In genomic region chr17:31595076-31595475, GRCh38 we compare ENCODE assay signal across 12 cellular contexts.
DNase-seq lines count a peak whose midpoint lies in the region; ATAC-seq and TF ChIP-seq lines count a peak whose summit lies in the region.
"Had no signal": no experiment of that assay in that cellular context is flagged by ENCODE, and none has a peak within 500 bp of the region (broad histone marks: within the 10 kb centered on the region; RNA-seq: fewer than 3 reads in every experiment).

No MANE protein-coding gene starts in this region.

- H3K4me3 ChIP-seq in AG10803 (ENCODE audit: low read length) (no peak overlapping the region), endodermal cell (ENCODE audit: low read length) (no peak overlapping the region)
- H3K4me3 ChIP-seq: sigmoid colon had no signal

- H3K27me3 ChIP-seq in endodermal cell (ENCODE audit: control insufficient read depth, insufficient read depth, low read length, poor library complexity, severe bottlenecking) = no peaks in the 10 kb centered on the region
- H3K27me3 ChIP-seq: sigmoid colon had no signal

- DNase-seq in AG10803 (ENCODE audit: low read depth) = peak; percentile 64
- peak; percentile 29 for DNase-seq in NCI-H460 (ENCODE audit: extremely low read depth, low read depth)
- DNase-seq in endodermal cell = peak; percentile 72
- DNase-seq in myocyte (ENCODE audit: low read depth) = peak; percentile 86
- DNase-seq in activated T-helper 2 cell treated with anti-CD3 and anti-CD28 coated beads, Interferon-gamma antibody, Interleukin-2, Interleukin-4, amounts not matched to agents 10 μg/mL and 5 μg/mL and 100 μg/mL, durations not matched to agents 14 hours and 24 hours and 36 hours (ENCODE audit: low spot score) = no peak
- no peak for DNase-seq in kidney glomerular epithelial cell (lab: John Stamatoyannopoulos, UW)
- DNase-seq: activated naive CD4-positive, alpha-beta T cell treated with anti-CD3 and anti-CD28 coated beads for 36 hours; sigmoid colon; stimulated activated naive CD4-positive, alpha-beta T cell treated with Interleukin-2 at 50 U/mL for 16 hours had no signal

- no peaks in the 10 kb centered on the region for H3K4me1 ChIP-seq in endodermal cell (ENCODE audit: control insufficient read depth, insufficient read depth, low read length)

- no peaks in the 10 kb centered on the region for H3K36me3 ChIP-seq in endodermal cell (ENCODE audit: control insufficient read depth, insufficient read depth, low read length)

- TF ChIP-seq CTCF in AG10803 (conservative IDR thresholded peaks at IDR 0.05; ENCODE audit: low read length) = no peak
- no peak for TF ChIP-seq CTCF in endodermal cell (conservative IDR thresholded peaks at IDR 0.05)

- H3K36me3 Mint-ChIP-seq in endodermal cell (ENCODE audit: low read depth) = peaks cover 19% of the 10 kb centered on the region
- H3K36me3 Mint-ChIP-seq in activated T-helper 2 cell treated with anti-CD3 and anti-CD28 coated beads, Interferon-gamma antibody, Interleukin-2, Interleukin-4, amounts not matched to agents 10 μg/mL and 5 μg/mL and 100 μg/mL, durations not matched to agents 14 hours and 24 hours and 36 hours (ENCODE audit: low read depth) = no peaks in the 10 kb centered on the region

- no peaks in the 10 kb centered on the region for H3K9me3 Mint-ChIP-seq in endodermal cell
- H3K9me3 Mint-ChIP-seq in activated T-helper 2 cell treated with anti-CD3 and anti-CD28 coated beads, Interferon-gamma antibody, Interleukin-2, Interleukin-4, amounts not matched to agents 10 μg/mL and 5 μg/mL and 100 μg/mL, durations not matched to agents 14 hours and 24 hours and 36 hours = no peaks in the 10 kb centered on the region
- H3K9me3 Mint-ChIP-seq: activated naive CD4-positive, alpha-beta T cell treated with anti-CD3 and anti-CD28 coated beads for 36 hours had no signal

- no peaks in the 10 kb centered on the region for H3K27me3 Mint-ChIP-seq in endodermal cell (ENCODE audit: insufficient read depth)
- H3K27me3 Mint-ChIP-seq in activated T-helper 2 cell treated with anti-CD3 and anti-CD28 coated beads, Interferon-gamma antibody, Interleukin-2, Interleukin-4, amounts not matched to agents 10 μg/mL and 5 μg/mL and 100 μg/mL, durations not matched to agents 14 hours and 24 hours and 36 hours (ENCODE audit: low read depth) = peaks cover 2% of the 10 kb centered on the region

- intact Hi-C loops in activated T-helper 2 cell treated with anti-CD3 and anti-CD28 coated beads, Interferon-gamma antibody, Interleukin-2, Interleukin-4, amounts not matched to agents 10 μg/mL and 5 μg/mL and 100 μg/mL, durations not matched to agents 14 hours and 24 hours and 36 hours (cut with micrococcal nuclease) = no loop called here

- no peak overlapping the region for H3K27ac Mint-ChIP-seq in endodermal cell
- H3K27ac Mint-ChIP-seq in activated T-helper 2 cell treated with anti-CD3 and anti-CD28 coated beads, Interferon-gamma antibody, Interleukin-2, Interleukin-4, amounts not matched to agents 10 μg/mL and 5 μg/mL and 100 μg/mL, durations not matched to agents 14 hours and 24 hours and 36 hours = no peak overlapping the region
- H3K27ac Mint-ChIP-seq: activated naive CD4-positive, alpha-beta T cell treated with anti-CD3 and anti-CD28 coated beads for 36 hours had no signal

- ATAC-seq in GM21528 (IDR thresholded peaks at IDR 0.05; ENCODE audit: low FRiP score, unreplicated experiment) (no peak), GM21723 (IDR thresholded peaks at IDR 0.05; ENCODE audit: unreplicated experiment) (no peak)

- WGBS in endodermal cell (ENCODE audit: insufficient coverage in 1 of 2, insufficient read length in 1 of 2), 2 experiments = 86 to 91% methylated on average over 2 of the region's 2 CpGs

- H3K4me3 Mint-ChIP-seq in endodermal cell = no peak overlapping the region
- no peak overlapping the region for H3K4me3 Mint-ChIP-seq in activated T-helper 2 cell treated with anti-CD3 and anti-CD28 coated beads, Interferon-gamma antibody, Interleukin-2, Interleukin-4, amounts not matched to agents 10 μg/mL and 5 μg/mL and 100 μg/mL, durations not matched to agents 14 hours and 24 hours and 36 hours (ENCODE audit: low read depth)
- H3K4me3 Mint-ChIP-seq: activated naive CD4-positive, alpha-beta T cell treated with anti-CD3 and anti-CD28 coated beads for 36 hours had no signal

- peaks cover 13% of the 10 kb centered on the region for H3K4me1 Mint-ChIP-seq in endodermal cell
- peaks cover 2% of the 10 kb centered on the region for H3K4me1 Mint-ChIP-seq in activated T-helper 2 cell treated with anti-CD3 and anti-CD28 coated beads, Interferon-gamma antibody, Interleukin-2, Interleukin-4, amounts not matched to agents 10 μg/mL and 5 μg/mL and 100 μg/mL, durations not matched to agents 14 hours and 24 hours and 36 hours (ENCODE audit: low read depth)

- H3K27ac ChIP-seq in endodermal cell (ENCODE audit: low read depth, low read length) = no peak overlapping the region

- no peak overlapping the region for H3K9ac ChIP-seq in endodermal cell (ENCODE audit: extremely low read depth, low read length, poor library complexity, severe bottlenecking)

- no peaks in the 10 kb centered on the region for H3K9me3 ChIP-seq in endodermal cell (ENCODE audit: control insufficient read depth, low read length)
- H3K9me3 ChIP-seq: Caco-2, sigmoid colon had no signal

Comparison
In these comparisons a context has a peak if more than half of its experiments do, and no peak if none do; other contexts are left out.
1. DNase-seq: peak in AG10803 (single experiment), NCI-H460 (single experiment), endodermal cell (single experiment) and myocyte (single experiment); none in activated T-helper 2 cell treated with anti-CD3 and anti-CD28 coated beads, Interferon-gamma antibody, Interleukin-2, Interleukin-4, amounts not matched to agents 10 μg/mL and 5 μg/mL and 100 μg/mL, durations not matched to agents 14 hours and 24 hours and 36 hours (single experiment) and kidney glomerular epithelial cell (single experiment).